ENCODE assay signal across 13 cellular contexts in genomic region chr2:30688956-30689401, GRCh38.
DNase-seq lines count a peak whose midpoint lies in the region; ATAC-seq and TF ChIP-seq lines count a peak whose summit lies in the region.
"Had no signal": no experiment of that assay in that cellular context is flagged by ENCODE, and none has a peak within 500 bp of the region (broad histone marks: within the 10 kb centered on the region; RNA-seq: fewer than 3 reads in every experiment).

No MANE protein-coding gene starts in this region.

- WGBS in right cardiac atrium, result 40% methylated on average over 4 of the region's 4 CpGs

- H3K9me3 ChIP-seq in WERI-Rb-1 (ENCODE audit: severe bottlenecking) (peaks cover 5% of the 10 kb centered on the region), right cardiac atrium (ENCODE audit: control insufficient read depth, low read length) (no peaks in the 10 kb centered on the region), gastrocnemius medialis (no peaks in the 10 kb centered on the region)

- no peaks in the 10 kb centered on the region for H3K27me3 ChIP-seq in WERI-Rb-1 (ENCODE audit: insufficient read depth, low read depth, severe bottlenecking)
- H3K27me3 ChIP-seq in right cardiac atrium (ENCODE audit: control insufficient read depth, insufficient read depth), result no peaks in the 10 kb centered on the region
- no peaks in the 10 kb centered on the region for H3K27me3 ChIP-seq in gastrocnemius medialis
- H3K27me3 ChIP-seq: brain microvascular endothelial cell had no signal

- ATAC-seq in right cardiac atrium (peak; percentile 65 to 72), gastrocnemius medialis (peak; percentile 62 to 64), HG03025 (IDR thresholded peaks at IDR 0.05; ENCODE audit: low FRiP score, unreplicated experiment) (no peak), GM18861 (IDR thresholded peaks at IDR 0.05; ENCODE audit: unreplicated experiment) (no peak)

- TF ChIP-seq CTCF in WERI-Rb-1 (IDR thresholded peaks at IDR 0.05; ENCODE audit: low read depth, low read length) (no peak), gastrocnemius medialis (IDR thresholded peaks at IDR 0.05 in 4 of 5, conservative IDR thresholded peaks at IDR 0.05 in 1 of 5) (no peak), GM20000 (IDR thresholded peaks at IDR 0.05; ENCODE audit: extremely low read depth, missing control alignments) (no peak)

- H3K4me3 ChIP-seq in WERI-Rb-1 (ENCODE audit: low read depth, low read length) (no peak overlapping the region), right cardiac atrium (ENCODE audit: low read length) (no peak overlapping the region), gastrocnemius medialis (no peak overlapping the region)

- peaks cover 2% of the 10 kb centered on the region for H3K4me1 ChIP-seq in right cardiac atrium (ENCODE audit: control insufficient read depth, insufficient read depth, low read length)
- H3K4me1 ChIP-seq in gastrocnemius medialis, result peaks cover 14 to 21% of the 10 kb centered on the region in 2 donors

- in situ Hi-C loops in gastrocnemius medialis (cut with MboI; ENCODE audit: low sequenced_read_pairs in 4 of 4), result no loop called here

- no peaks in the 10 kb centered on the region for H3K36me3 ChIP-seq in WERI-Rb-1
- no peaks in the 10 kb centered on the region for H3K36me3 ChIP-seq in gastrocnemius medialis
- H3K36me3 ChIP-seq: brain microvascular endothelial cell had no signal

- H3K27ac ChIP-seq in WERI-Rb-1, result peak overlapping the region; percentile 73
- peak overlapping the region; percentile 28 for H3K27ac ChIP-seq in right cardiac atrium (ENCODE audit: low read length)
- H3K27ac ChIP-seq in gastrocnemius medialis, result peak overlapping the region in 3 of 4 donors; percentile 9 to 58 (median 15)
- H3K27ac ChIP-seq: brain microvascular endothelial cell had no signal

- TF ChIP-seq POLR2A in gastrocnemius medialis (IDR thresholded peaks at IDR 0.05), result no peak

- DNase-seq in NCI-H146 (lab: John Stamatoyannopoulos, UW) (peak; percentile 72), WERI-Rb-1 (peak; percentile 63), right cardiac atrium (peak; percentile 41 to 79 (median 77)), gastrocnemius medialis (no peak), Ammon's horn (ENCODE audit: low spot score) (no peak), GM20000 (ENCODE audit: low spot score) (no peak)
- DNase-seq: brain microvascular endothelial cell; hypothalamus; NCI-H1436; stimulated activated CD4-positive, alpha-beta T cell treated with anti-CD3 and anti-CD28 coated beads, Interleukin-4, amount 100 ng/mL, for 1 hour; stimulated activated naive CD4-positive, alpha-beta T cell had no signal

- intact Hi-C loops in right cardiac atrium (cut with DNase I), result no loop called here
- intact Hi-C loops in gastrocnemius medialis (cut with DNase I; ENCODE audit: low total_unique reads), result no loop called here

Comparison
In these comparisons a context has a peak if more than half of its experiments do, and no peak if none do; other contexts are left out.
1. DNase-seq: peak in NCI-H146 (single experiment), WERI-Rb-1 (single experiment) and right cardiac atrium (3 of 3); none in gastrocnemius medialis (0 of 2), Ammon's horn (single experiment) and GM20000 (single experiment).
2. H3K27ac ChIP-seq: peak in every context shown above with its lines; median percentile 73 in WERI-Rb-1; 28 in right cardiac atrium; 15 in gastrocnemius medialis.
3. ATAC-seq: peak in right cardiac atrium (2 of 2) and gastrocnemius medialis (2 of 2); none in HG03025 (single experiment) and GM18861 (single experiment).